In genomic region chr16:4272114-4272954, GRCh38 we compare ENCODE assay signal across 1 cellular context.
A peak's percentile ranks its signal among the peaks of the same experiment; 100 is the strongest.
TF ChIP-seq lines count a peak whose summit lies in the region.

No MANE protein-coding gene starts in this region.

TF ChIP-seq in A549, 52 proteins besides CTCF, POLR2A, EP300 and RAD21 (continued from another document):
- peak; percentile 16; the same call in 1 of the 3 replicates for TF ChIP-seq BCL3 (IDR thresholded peaks at IDR 0.05)
- TF ChIP-seq HOXB5 (CRISPR knock-in tag; IDR thresholded peaks at IDR 0.05): no peak
- no peak for TF ChIP-seq RFX5 (IDR thresholded peaks at IDR 0.05)
- no peak for TF ChIP-seq MAZ (IDR thresholded peaks at IDR 0.05; ENCODE audit: borderline replicate concordance, low read depth, low read length)
- peak; percentile 34 for TF ChIP-seq PHF8 (IDR thresholded peaks at IDR 0.05; ENCODE audit: borderline replicate concordance, low read depth)
- no peak for TF ChIP-seq ZNF302 (CRISPR knock-in tag; IDR thresholded peaks at IDR 0.05)
- no peak for TF ChIP-seq CBX8 (IDR thresholded peaks at IDR 0.05)
- no peak for TF ChIP-seq HEYL (CRISPR knock-in tag; IDR thresholded peaks at IDR 0.05)
- TF ChIP-seq ZC3H11A (IDR thresholded peaks at IDR 0.05): no peak
